In the genomic region with DNA sequence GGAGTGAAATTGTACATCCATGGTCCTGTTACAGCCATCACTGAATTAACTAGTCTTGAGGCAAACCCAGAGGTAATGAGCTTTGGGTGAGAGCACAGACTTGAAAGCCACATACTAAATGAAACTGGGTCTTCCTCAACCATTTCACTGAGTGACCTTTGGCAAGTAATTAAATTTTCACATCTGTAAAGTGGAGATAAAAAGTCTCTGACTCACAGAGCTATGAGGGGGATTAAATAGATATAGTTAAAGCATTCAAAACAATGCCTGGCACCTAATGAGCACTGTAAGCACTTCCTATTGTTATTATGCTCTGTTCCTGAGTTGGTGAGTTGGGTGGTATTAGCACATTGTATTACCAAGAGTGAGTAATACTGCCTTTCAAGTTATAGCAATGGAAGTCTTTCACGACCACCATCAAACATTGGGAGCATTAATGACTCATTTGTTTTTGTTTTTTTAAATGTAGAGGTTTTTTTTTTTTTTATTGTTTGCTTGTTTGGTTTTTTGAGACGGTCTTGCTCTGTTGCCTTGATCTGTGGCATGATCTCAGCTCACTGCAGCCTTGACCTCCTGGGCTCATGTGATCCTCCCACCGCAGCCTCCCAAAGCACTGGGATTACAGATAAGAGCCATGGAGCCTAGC, we compare ENCODE assay signal across 14 cellular contexts. TPM values are rescaled to one million over a fixed set of nuclear protein-coding genes. Genes with fewer than 3 reads are reported as not detected.
A peak's percentile ranks its signal among the peaks of the same experiment; 100 is the strongest.
DNase-seq lines count a peak whose midpoint lies in the region; ATAC-seq and TF ChIP-seq lines count a peak whose summit lies in the region.
"Had no signal": no experiment of that assay in that cellular context is flagged by ENCODE, and none has a peak within 500 bp of the region (broad histone marks: within the 10 kb centered on the region; RNA-seq: fewer than 3 reads in every experiment).

No MANE protein-coding gene starts in this region.

- H3K27ac ChIP-seq in SK-N-SH (ENCODE audit: low read depth in 2 of 2, low read length in 1 of 2) = 0 out of 4 replicates have a peak overlapping the region, but pooled peaks of 1 of the 2 experiments have one; percentile 3
- H3K27ac ChIP-seq: upper lobe of left lung had no signal

- TF ChIP-seq CTCF in SK-N-SH (IDR thresholded peaks at IDR 0.05) = no peak

- ATAC-seq in SK-N-SH treated with all-trans-retinoic acid at 6 μM for 48 hours (no peak), esophagus mucosa (peak; percentile 87), GM21447 (IDR thresholded peaks at IDR 0.05; ENCODE audit: unreplicated experiment) (no peak), HG03571 (IDR thresholded peaks at IDR 0.05; ENCODE audit: unreplicated experiment) (no peak)
- ATAC-seq: CD8-positive, alpha-beta T cell had no signal

- no peak overlapping the region for H2AFZ ChIP-seq in SK-N-SH (ENCODE audit: low read depth)

- DNase-seq in SK-N-SH = peak; percentile 25
- DNase-seq in OCI-M1 (lab: John Stamatoyannopoulos, UW) = peak; percentile 91
- peak; percentile 84 for DNase-seq in pulmonary artery endothelial cell (ENCODE audit: low read depth, low spot score)
- DNase-seq in HK-2 (ENCODE audit: unreplicated experiment) = no peak
- DNase-seq: CD8-positive, alpha-beta T cell; NCI-H1436; stimulated activated naive CD4-positive, alpha-beta T cell treated with Interleukin-2 at 50 U/mL for 16 hours; T-helper 2 cell; upper lobe of left lung had no signal

- POLR2A ChIA-PET in SK-N-SH (lab: Yijun Ruan, JAX) = interaction anchor here (1.0 kb wide), 1 partner anchor 20 kb away, joined by 3 read pairs; no protein-coding TSS in a partner anchor

- no peaks in the 10 kb centered on the region for H3K4me1 ChIP-seq in SK-N-SH (ENCODE audit: control insufficient read depth in 1 of 2, insufficient read depth in 2 of 2, low read depth in 1 of 2, low read length in 1 of 2)
- H3K4me1 ChIP-seq: upper lobe of left lung had no signal

- no peaks in the 10 kb centered on the region for H3K9me2 ChIP-seq in SK-N-SH

- H3K4me3 ChIP-seq in SK-N-SH (ENCODE audit: low read depth in 2 of 2, low read length in 1 of 2) = no peak overlapping the region
- H3K4me3 ChIP-seq: skin epidermis, upper lobe of left lung had no signal

- H3K27me3 ChIP-seq in SK-N-SH (ENCODE audit: insufficient read depth) = no peaks in the 10 kb centered on the region
- H3K27me3 ChIP-seq: upper lobe of left lung had no signal

- H3F3A ChIP-seq in SK-N-SH (replicated peaks; ENCODE audit: insufficient read depth) = peaks cover 9% of the 10 kb centered on the region

- CTCF ChIA-PET in SK-N-SH (lab: Yijun Ruan, JAX) = interaction anchor here (1.2 to 1.8 kb wide), 3 partner anchors 9 to 44 kb away, joined by 3 to 5 read pairs (median 3); no protein-coding TSS in a partner anchor

- no peaks in the 10 kb centered on the region; the same call in 1 of the 2 replicates for H3K79me2 ChIP-seq in SK-N-SH (ENCODE audit: insufficient read depth)

- H3K9me3 ChIP-seq in SK-N-SH = no peaks in the 10 kb centered on the region
- H3K9me3 ChIP-seq: upper lobe of left lung had no signal

- 67% methylated on average over 2 of the region's 3 CpGs for WGBS in SK-N-SH (ENCODE audit: low lambda C conversion rate)

- no peak for TF ChIP-seq RAD21 in SK-N-SH (IDR thresholded peaks at IDR 0.05; ENCODE audit: low read length)

- H3K9ac ChIP-seq in SK-N-SH = no peak overlapping the region

- no peaks in the 10 kb centered on the region for H3K36me3 ChIP-seq in SK-N-SH (replicated peaks in 1 of 2; ENCODE audit: control insufficient read depth in 1 of 2, insufficient read depth in 2 of 2, low read length in 1 of 2)

- no peak overlapping the region for H3K4me2 ChIP-seq in SK-N-SH

- no peaks in the 10 kb centered on the region for H4K20me1 ChIP-seq in SK-N-SH (ENCODE audit: insufficient read depth)

- TF ChIP-seq EP300 in SK-N-SH (IDR thresholded peaks at IDR 0.05; ENCODE audit: borderline replicate concordance in 1 of 2, low read depth in 1 of 2, low read length in 1 of 2) = no peak

TF ChIP-seq in SK-N-SH, 30 proteins besides CTCF, POLR2A, EP300 and RAD21 (continues in another document):
- TF ChIP-seq FOXM1 (IDR thresholded peaks at IDR 0.05; ENCODE audit: low read depth) (no peak), GABPA (IDR thresholded peaks at IDR 0.05; ENCODE audit: low read depth) (no peak), YY1 (IDR thresholded peaks at IDR 0.05; ENCODE audit: low read depth) (no peak), MXI1 (IDR thresholded peaks at IDR 0.05; ENCODE audit: low read depth, low read length) (no peak), POLR2AphosphoS5 (IDR thresholded peaks at IDR 0.05; ENCODE audit: low read depth, low read length) (no peak)
- TF ChIP-seq, protein P1, sequence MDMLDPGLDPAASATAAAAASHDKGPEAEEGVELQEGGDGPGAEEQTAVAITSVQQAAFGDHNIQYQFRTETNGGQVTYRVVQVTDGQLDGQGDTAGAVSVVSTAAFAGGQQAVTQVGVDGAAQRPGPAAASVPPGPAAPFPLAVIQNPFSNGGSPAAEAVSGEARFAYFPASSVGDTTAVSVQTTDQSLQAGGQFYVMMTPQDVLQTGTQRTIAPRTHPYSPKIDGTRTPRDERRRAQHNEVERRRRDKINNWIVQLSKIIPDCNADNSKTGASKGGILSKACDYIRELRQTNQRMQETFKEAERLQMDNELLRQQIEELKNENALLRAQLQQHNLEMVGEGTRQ (IDR thresholded peaks at IDR 0.05; ENCODE audit: borderline replicate concordance, low read depth, low read length) = no peak

TF ChIP-seq in SK-N-SH treated with all-trans-retinoic acid at 6 μM for 48 hours, 23 proteins besides CTCF, POLR2A, EP300 and RAD21:
- TF ChIP-seq, protein P2, sequence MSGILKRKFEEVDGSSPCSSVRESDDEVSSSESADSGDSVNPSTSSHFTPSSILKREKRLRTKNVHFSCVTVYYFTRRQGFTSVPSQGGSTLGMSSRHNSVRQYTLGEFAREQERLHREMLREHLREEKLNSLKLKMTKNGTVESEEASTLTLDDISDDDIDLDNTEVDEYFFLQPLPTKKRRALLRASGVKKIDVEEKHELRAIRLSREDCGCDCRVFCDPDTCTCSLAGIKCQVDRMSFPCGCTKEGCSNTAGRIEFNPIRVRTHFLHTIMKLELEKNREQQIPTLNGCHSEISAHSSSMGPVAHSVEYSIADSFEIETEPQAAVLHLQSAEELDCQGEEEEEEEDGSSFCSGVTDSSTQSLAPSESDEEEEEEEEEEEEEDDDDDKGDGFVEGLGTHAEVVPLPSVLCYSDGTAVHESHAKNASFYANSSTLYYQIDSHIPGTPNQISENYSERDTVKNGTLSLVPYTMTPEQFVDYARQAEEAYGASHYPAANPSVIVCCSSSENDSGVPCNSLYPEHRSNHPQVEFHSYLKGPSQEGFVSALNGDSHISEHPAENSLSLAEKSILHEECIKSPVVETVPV (CRISPR knock-in tag; IDR thresholded peaks at IDR 0.05) = no peak
- no peak for TF ChIP-seq ESRRG (CRISPR knock-in tag; IDR thresholded peaks at IDR 0.05)
TF ChIP-seq in SK-N-SH treated with all-trans-retinoic acid at 6 μM for 48 hours: peak in this region for 0.

RNA-seq across cellular contexts. Expression of a gene that starts 12.5 kb away (rescaled TPM):
- polyA plus RNA-seq in SK-N-SH (2012; rRNA removed) = 7.2 and 8.9 TPM in 2 replicates
- 7.5 and 8.5 TPM in 2 replicates for polyA plus RNA-seq in SK-N-SH (2012; cell fraction: cytosol; rRNA removed)
- polyA plus RNA-seq in SK-N-SH (2012; cell fraction: nucleus; rRNA removed) = 7.4 and 17.1 TPM in 2 replicates
- total RNA-seq in esophagus mucosa (24.5 TPM), pulmonary artery endothelial cell (60.2 and 63.2 TPM in 2 replicates)

RNA-seq across cellular contexts. Expression of a gene that starts 13.2 kb away (rescaled TPM):
- polyA plus RNA-seq in SK-N-SH (2012; rRNA removed) = 1.7 and 3.4 TPM in 2 replicates
- polyA plus RNA-seq in SK-N-SH (2012; cell fraction: cytosol; rRNA removed) = 4.0 and 4.8 TPM in 2 replicates
- 3.7 and 4.9 TPM in 2 replicates for polyA plus RNA-seq in SK-N-SH (2012; cell fraction: nucleus; rRNA removed)
- total RNA-seq in esophagus mucosa = 5.1 TPM
- 3.2 and 4.1 TPM in 2 replicates for total RNA-seq in pulmonary artery endothelial cell
